ENCODE assay signal across 18 cellular contexts in genomic region chr11:100735949-100736675, GRCh38. TPM values are rescaled to one million over a fixed set of nuclear protein-coding genes. Genes with fewer than 3 reads are reported as not detected.
DNase-seq lines count a peak whose midpoint lies in the region; ATAC-seq, FAIRE-seq and TF ChIP-seq lines count a peak whose summit lies in the region.
"Had no signal": no experiment of that assay in that cellular context is flagged by ENCODE, and none has a peak within 500 bp of the region (broad histone marks: within the 10 kb centered on the region; RNA-seq: fewer than 3 reads in every experiment).

No MANE protein-coding gene starts in this region.

- TF ChIP-seq POLR2A in prostate gland (IDR thresholded peaks at IDR 0.05) = no peak

- no peaks in the 10 kb centered on the region for H3K27me3 ChIP-seq in prostate gland (replicated peaks; ENCODE audit: insufficient read depth)
- H3K27me3 ChIP-seq: body of pancreas, esophagus squamous epithelium, transverse colon had no signal

- no peak for ATAC-seq in HG03439 (IDR thresholded peaks at IDR 0.05; ENCODE audit: unreplicated experiment)
- ATAC-seq: body of pancreas had no signal

- no peaks in the 10 kb centered on the region for H3K9me3 ChIP-seq in prostate gland
- H3K9me3 ChIP-seq: body of pancreas, esophagus squamous epithelium, transverse colon had no signal

- TF ChIP-seq CTCF in choroid plexus epithelial cell (conservative IDR thresholded peaks at IDR 0.05; ENCODE audit: low read depth, low read length) = no peak
- no peak for TF ChIP-seq CTCF in nephron progenitor cell (IDR thresholded peaks at IDR 0.05)
- TF ChIP-seq CTCF in prostate gland (IDR thresholded peaks at IDR 0.05) = no peak

- H3K36me3 ChIP-seq in prostate gland = no peaks in the 10 kb centered on the region
- H3K36me3 ChIP-seq: esophagus squamous epithelium, transverse colon had no signal

- H3K36me3 Mint-ChIP-seq in nephron progenitor cell (ENCODE audit: low read depth) = peaks cover 8% of the 10 kb centered on the region

- H3K4me3 Mint-ChIP-seq in nephron progenitor cell = no peak overlapping the region
- H3K4me3 Mint-ChIP-seq: activated CD4-positive, alpha-beta T cell treated with anti-CD3 and anti-CD28 coated beads, Interleukin-2, amount 10 ng/mL, durations not matched to agents 24 days and 14 days had no signal

- peaks cover 40% of the 10 kb centered on the region for H3K4me1 Mint-ChIP-seq in nephron progenitor cell
- H3K4me1 Mint-ChIP-seq: activated CD4-positive, alpha-beta T cell treated with anti-CD3 and anti-CD28 coated beads, Interleukin-2, amount 10 ng/mL, durations not matched to agents 24 days and 14 days had no signal

- no peak for FAIRE-seq in urothelium cell line (lab: Jason Lieb, UNC)

- H3K4me3 ChIP-seq in choroid plexus epithelial cell (ENCODE audit: low read depth, low read length) (no peak overlapping the region), prostate gland (no peak overlapping the region)
- H3K4me3 ChIP-seq: body of pancreas, esophagus squamous epithelium, SK-N-MC, transverse colon had no signal

- WGBS in prostate gland = 77% methylated on average over 5 of the region's 5 CpGs

- no peak overlapping the region for H3K27ac ChIP-seq in prostate gland
- H3K27ac ChIP-seq: body of pancreas, esophagus squamous epithelium, SK-N-MC, transverse colon had no signal

- H3K9me3 Mint-ChIP-seq in nephron progenitor cell = peaks cover 4% of the 10 kb centered on the region
- H3K9me3 Mint-ChIP-seq: activated CD4-positive, alpha-beta T cell treated with anti-CD3 and anti-CD28 coated beads, Interleukin-2, amount 10 ng/mL, durations not matched to agents 24 days and 14 days had no signal

- no peaks in the 10 kb centered on the region for H3K4me1 ChIP-seq in prostate gland (replicated peaks)

- H3K27ac Mint-ChIP-seq in nephron progenitor cell = peak overlapping the region; percentile 29
- H3K27ac Mint-ChIP-seq: activated CD4-positive, alpha-beta T cell treated with anti-CD3 and anti-CD28 coated beads, Interleukin-2, amount 10 ng/mL, durations not matched to agents 24 days and 14 days had no signal

- peak; percentile 23 for DNase-seq in Daoy (ENCODE audit: low read depth)
- DNase-seq in M059J (ENCODE audit: low read depth) = peak; percentile 63
- peak; percentile 86 for DNase-seq in choroid plexus epithelial cell (ENCODE audit: low read depth)
- no peak for DNase-seq in nephron progenitor cell
- DNase-seq in prostate gland (ENCODE audit: low spot score) = no peak
- no peak for DNase-seq in OCI-M1 (lab: John Stamatoyannopoulos, UW)
- no peak for DNase-seq in urothelium cell line (ENCODE audit: low spot score)
- DNase-seq: activated CD4-positive, alpha-beta T cell treated with anti-CD3 and anti-CD28 coated beads, Interleukin-2, amount 10 ng/mL, durations not matched to agents 24 days and 14 days; activated naive CD4-positive, alpha-beta T cell; body of pancreas; dermis blood vessel endothelial cell; esophagus squamous epithelium; islet precursor cell; NCI-H446; nucleus accumbens; transverse colon had no signal

- intact Hi-C loops in prostate gland (cut with DNase I) = no loop called here

- peaks cover 4% of the 10 kb centered on the region for H3K27me3 Mint-ChIP-seq in nephron progenitor cell (ENCODE audit: low read depth, poor library complexity)
- H3K27me3 Mint-ChIP-seq: activated CD4-positive, alpha-beta T cell treated with anti-CD3 and anti-CD28 coated beads, Interleukin-2, amount 10 ng/mL, durations not matched to agents 24 days and 14 days had no signal

RNA-seq across cellular contexts. Expression of gene ARHGAP42, which starts 49.0 kb away (rescaled TPM):
- total RNA-seq in Daoy (2014; rRNA removed; shearing (Covaris generic)) = 6.7 and 6.9 TPM in 2 replicates
- 5.9 and 7.0 TPM in 2 replicates for total RNA-seq in M059J (2014; rRNA removed; shearing (Covaris generic))
- 10 to 100 TPM; 12.8 to 20.5 TPM for total RNA-seq in prostate gland
- total RNA-seq: activated CD4-positive, alpha-beta T cell treated with anti-CD3 and anti-CD28 coated beads, Interleukin-2, amount 10 ng/mL, durations not matched to agents 24 days and 14 days had no signal

Comparison
In these comparisons a context has a peak if more than half of its experiments do, and no peak if none do; other contexts are left out.
1. DNase-seq: peak in Daoy (single experiment), M059J (single experiment) and choroid plexus epithelial cell (single experiment); none in nephron progenitor cell (single experiment), prostate gland (single experiment), OCI-M1 (single experiment) and urothelium cell line (single experiment).